In the genomic region with DNA sequence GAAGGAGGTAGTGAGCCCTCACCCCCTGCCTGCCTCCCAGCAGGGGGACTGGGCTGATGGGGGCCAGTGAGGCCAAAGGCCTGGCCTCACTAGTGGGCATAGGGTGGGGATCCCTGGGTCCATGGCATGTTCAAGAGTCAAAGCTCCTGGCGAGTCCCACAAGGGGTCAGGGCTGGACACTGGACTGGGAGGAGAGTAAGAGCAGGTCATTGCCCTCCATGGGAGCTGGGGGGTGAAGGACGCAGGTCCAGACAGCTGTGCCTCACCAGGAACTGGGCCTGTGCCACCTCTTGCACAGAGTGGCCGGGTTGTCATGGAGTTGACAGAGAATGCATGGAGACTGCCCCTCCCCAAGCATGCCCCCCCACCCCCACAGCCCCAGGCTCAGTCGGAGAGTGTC, we compare ENCODE assay signal across 1 cellular context. TPM values are rescaled to one million over a fixed set of nuclear protein-coding genes. Genes with fewer than 3 reads are reported as not detected.
"Had no signal": no experiment of that assay in that cellular context is flagged by ENCODE, and none has a peak within 500 bp of the region (broad histone marks: within the 10 kb centered on the region; RNA-seq: fewer than 3 reads in every experiment).

No MANE protein-coding gene starts in this region.

RNA-seq across cellular contexts. Expression of a gene that starts 21.4 kb away (rescaled TPM):
- total RNA-seq: SJSA1 had no signal

RNA-seq across cellular contexts. Expression of a gene that starts 26.2 kb away (rescaled TPM):
- total RNA-seq: SJSA1 had no signal
